In the genomic region with DNA sequence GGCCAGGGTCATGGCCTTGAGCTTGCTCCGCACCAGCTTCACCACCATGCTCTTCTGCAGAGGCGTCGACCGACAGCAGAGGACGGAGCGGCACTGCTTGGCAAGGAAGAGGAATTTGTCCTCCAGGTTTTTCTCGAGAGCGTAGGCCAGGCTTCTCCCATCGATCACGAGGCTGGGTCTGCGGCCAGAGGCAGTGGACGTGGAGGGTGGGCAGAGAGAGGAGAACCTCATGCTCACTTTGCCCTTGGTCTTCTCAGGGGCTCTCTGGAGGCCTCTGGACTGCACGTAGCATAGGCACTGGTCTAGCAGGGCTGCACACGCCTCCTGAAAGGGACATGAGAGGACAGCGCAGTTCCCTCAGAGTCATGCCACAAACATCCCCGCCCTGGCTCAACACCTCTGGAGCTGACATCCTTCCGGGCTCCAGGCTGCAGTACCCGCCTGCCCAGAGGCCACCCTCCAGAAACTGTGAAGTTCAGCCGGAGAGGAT, we compare ENCODE assay signal across 16 cellular contexts.
DNase-seq lines count a peak whose midpoint lies in the region; ATAC-seq, FAIRE-seq and TF ChIP-seq lines count a peak whose summit lies in the region.
"Had no signal": no experiment of that assay in that cellular context is flagged by ENCODE, and none has a peak within 500 bp of the region (broad histone marks: within the 10 kb centered on the region; RNA-seq: fewer than 3 reads in every experiment).

No MANE protein-coding gene starts in this region.

- 95% methylated on average over 19 of the region's 19 CpGs; no CpG with 5 or more reads in 1 of the 2 experiments for WGBS in H1 (ENCODE audit: extremely low coverage in 1 of 2, insufficient coverage in 1 of 2, insufficient read length in 1 of 2, insufficient replicate concordance in 2 of 2, low coverage in 1 of 2, low lambda C conversion rate in 2 of 2, missing lambda C conversion rate in 1 of 2), 2 experiments

- H2BK20ac ChIP-seq in H1 (ENCODE audit: low read length): peak overlapping the region; percentile 92; the same call in 1 of the 2 replicates

- H3K18ac ChIP-seq in H1 (ENCODE audit: extremely low read depth, low read length): no peak overlapping the region

- H3K4ac ChIP-seq in H1 (replicated peaks; ENCODE audit: insufficient read length, low read depth, low read length): no peak overlapping the region

- H3K23me2 ChIP-seq in H1 (ENCODE audit: low read depth, low read length): no peaks in the 10 kb centered on the region

- H3K27me3 ChIP-seq in right atrium auricular region (no peaks in the 10 kb centered on the region), H1 (replicated peaks in 1 of 4; ENCODE audit: control insufficient read depth in 3 of 4, extremely low read depth in 1 of 4, insufficient read depth in 3 of 4, low read length in 3 of 4) (no peaks in the 10 kb centered on the region), upper lobe of right lung (no peaks in the 10 kb centered on the region), HAP-1 (ENCODE audit: low read depth) (no peaks in the 10 kb centered on the region)

- H3K4me3 ChIP-seq in right atrium auricular region: no peak overlapping the region
- H3K4me3 ChIP-seq in H1 (ENCODE audit: extremely low read depth in 1 of 4, insufficient read depth in 2 of 4, low read depth in 3 of 4, low read length in 4 of 4): no peak overlapping the region
- H3K4me3 ChIP-seq in upper lobe of right lung: no peak overlapping the region
- no peak overlapping the region for H3K4me3 ChIP-seq in HAP-1

- intact Hi-C loops in cardiac septum (cut with DNase I) (loop anchor here (5.0 to 10.0 kb wide), 2 partner anchors 240 to 1172 kb away; partner anchors contain the start of gene GABRA5), sciatic nerve (cut with DNase I) (no loop called here), upper lobe of right lung (cut with DNase I) (no loop called here)

- H3K36me3 Mint-ChIP-seq in type B pancreatic cell: no peaks in the 10 kb centered on the region

- H3K9me3 ChIP-seq in right atrium auricular region (no peaks in the 10 kb centered on the region), H1 (ENCODE audit: insufficient read depth in 2 of 2, low read depth in 1 of 2, low read length in 1 of 2) (no peaks in the 10 kb centered on the region), upper lobe of right lung (no peaks in the 10 kb centered on the region), HAP-1 (no peaks in the 10 kb centered on the region)

- H3K4me1 ChIP-seq in right atrium auricular region (no peaks in the 10 kb centered on the region), H1 (replicated peaks in 1 of 4; ENCODE audit: control insufficient read depth in 3 of 4, insufficient read depth in 4 of 4, low read length in 3 of 4) (peaks cover 0 to 10% (median 3%) of the 10 kb centered on the region in 4 experiments; a peak in 6 of 7 replicates), upper lobe of right lung (no peaks in the 10 kb centered on the region), HAP-1 (no peaks in the 10 kb centered on the region)

- no peak overlapping the region for H3K14ac ChIP-seq in H1 (ENCODE audit: insufficient read length)

- CTCF ChIA-PET in H1 (lab: Charles Lee; ENCODE audit: partially characterized antibody): interaction anchor here (0.6 to 4.2 kb wide), 14 partner anchors 10 to 891 kb away, joined by 3 to 26 read pairs (median 4); no protein-coding TSS in a partner anchor

- H2BK12ac ChIP-seq in H1 (ENCODE audit: low read depth, low read length): peak overlapping the region; percentile 35; the same call in 1 of the 2 replicates

- H3K27ac ChIP-seq in right atrium auricular region (no peak overlapping the region), H1 (ENCODE audit: low read depth, low read length) (no peak overlapping the region), upper lobe of right lung (no peak overlapping the region)
- H3K27ac ChIP-seq: HL-60 had no signal

- no peak overlapping the region for H3K23ac ChIP-seq in H1 (ENCODE audit: insufficient read length)

- H3K36me3 ChIP-seq in right atrium auricular region (no peaks in the 10 kb centered on the region), H1 (ENCODE audit: control insufficient read depth in 2 of 4, insufficient read depth in 4 of 4, low read length in 3 of 4) (no peaks in the 10 kb centered on the region), upper lobe of right lung (peaks cover 15% of the 10 kb centered on the region), HAP-1 (replicated peaks) (peaks cover 17% of the 10 kb centered on the region)

- no peaks in the 10 kb centered on the region for H3K9me3 Mint-ChIP-seq in type B pancreatic cell
- H3K9me3 Mint-ChIP-seq: CD4-positive, alpha-beta T cell had no signal

- H4K20me1 ChIP-seq in H1 (replicated peaks in 1 of 2; ENCODE audit: control insufficient read depth in 1 of 2, insufficient read depth in 2 of 2, low read length in 2 of 2): no peaks in the 10 kb centered on the region

- H4K5ac ChIP-seq in H1 (ENCODE audit: insufficient read length, low read depth, low read length): no peak overlapping the region

- H3K79me2 ChIP-seq in H1 (ENCODE audit: control insufficient read depth in 1 of 2, insufficient read depth in 2 of 2, low read length in 2 of 2): no peaks in the 10 kb centered on the region

- H3K4me2 ChIP-seq in H1 (ENCODE audit: insufficient read depth in 1 of 2, low read depth in 2 of 2, low read length in 2 of 2): no peak overlapping the region

- TF ChIP-seq RAD21 in H1 (IDR thresholded peaks at IDR 0.05 in 1 of 2, conservative IDR thresholded peaks at IDR 0.05 in 1 of 2; ENCODE audit: low read depth in 2 of 2, low read length in 2 of 2): no peak

- peaks cover 3% of the 10 kb centered on the region for H3K27me3 Mint-ChIP-seq in type B pancreatic cell
- H3K27me3 Mint-ChIP-seq: B cell; CD4-positive, alpha-beta T cell had no signal

- no peak overlapping the region for H3K9ac ChIP-seq in H1 (replicated peaks in 1 of 4; ENCODE audit: extremely low read depth in 1 of 4, low read depth in 3 of 4, low read length in 3 of 4)

- ATAC-seq in sciatic nerve (no peak), upper lobe of right lung (no peak), GM21825 (IDR thresholded peaks at IDR 0.05; ENCODE audit: unreplicated experiment) (no peak)

- H3K56ac ChIP-seq in H1 (replicated peaks; ENCODE audit: insufficient read length, low read depth, low read length): no peak overlapping the region

- H4K8ac ChIP-seq in H1 (ENCODE audit: extremely low read depth, insufficient read depth, low read length): no peak overlapping the region

- H3K79me1 ChIP-seq in H1 (ENCODE audit: low read depth, low read length): no peaks in the 10 kb centered on the region

- H3K27ac Mint-ChIP-seq in type B pancreatic cell: no peak overlapping the region
- H3K27ac Mint-ChIP-seq: B cell; CD4-positive, alpha-beta T cell had no signal

- no peak overlapping the region for H2BK15ac ChIP-seq in H1 (ENCODE audit: low read length)

- no peak for TF ChIP-seq EP300 in H1 (IDR thresholded peaks at IDR 0.05; ENCODE audit: borderline replicate concordance in 1 of 2, low read depth in 2 of 2, low read length in 2 of 2)

- H3K4me3 Mint-ChIP-seq in type B pancreatic cell: no peak overlapping the region
- H3K4me3 Mint-ChIP-seq: B cell; CD4-positive, alpha-beta T cell had no signal

- 0 out of 2 replicates have a peak overlapping the region, but pooled peaks have one; percentile 32 for H2AK5ac ChIP-seq in H1 (ENCODE audit: low read depth, low read length)

- peak overlapping the region; percentile 41; the same call in 1 of the 2 replicates for H2BK5ac ChIP-seq in H1 (ENCODE audit: low read depth, low read length)

- no peak for FAIRE-seq in H1 (lab: Jason Lieb, UNC)
- FAIRE-seq: A204.1, GM18507 had no signal

- H4K91ac ChIP-seq in H1 (replicated peaks; ENCODE audit: insufficient read length, low read length): no peak overlapping the region

- TF ChIP-seq POLR2A in H1 (IDR thresholded peaks at IDR 0.05; ENCODE audit: control extremely low read depth in 1 of 2, low read depth in 2 of 2, low read length in 2 of 2): no peak

- POLR2A ChIA-PET in H1 (lab: Charles Lee; ENCODE audit: partially characterized antibody): no interaction called here

- DNase-seq in cardiac septum (ENCODE audit: low spot score) (peak; percentile 49), right atrium auricular region (ENCODE audit: low spot score) (no peak), H1 (ENCODE audit: low read depth in 1 of 2, low spot score in 2 of 2) (no peak), sciatic nerve (ENCODE audit: low spot score) (peak; percentile 31), upper lobe of right lung (peak; percentile 47), HAP-1 (ENCODE audit: low spot score in 2 of 2) (no peak), type B pancreatic cell (ENCODE audit: extremely low spot score, unreplicated experiment) (no peak)
- DNase-seq: C1 segment of cervical spinal cord; Calu3; CD4-positive, alpha-beta T cell; DMS 273 treated with DMSO at 0.1 percent for 48 hours had no signal

- in situ Hi-C loops in HAP-1 (cut with MboI; ENCODE audit: low sequenced_read_pairs): no loop called here

- no peak overlapping the region for H2AFZ ChIP-seq in H1 (ENCODE audit: low read length)

- no peak for TF ChIP-seq CTCF in right atrium auricular region (IDR thresholded peaks at IDR 0.05)
- TF ChIP-seq CTCF in H1 (IDR thresholded peaks at IDR 0.05; ENCODE audit: control extremely low read depth in 1 of 3, insufficient read depth in 1 of 3, low read depth in 1 of 3, low read length in 3 of 3): no peak
- TF ChIP-seq CTCF in upper lobe of right lung (IDR thresholded peaks at IDR 0.05): no peak
- no peak for TF ChIP-seq CTCF in type B pancreatic cell (conservative IDR thresholded peaks at IDR 0.05)

- H3K4me1 Mint-ChIP-seq in type B pancreatic cell (ENCODE audit: unreplicated experiment): no peaks in the 10 kb centered on the region
- H3K4me1 Mint-ChIP-seq: B cell had no signal

- no peak overlapping the region for H2BK120ac ChIP-seq in H1 (replicated peaks; ENCODE audit: low read depth, low read length)

TF ChIP-seq in H1, 55 proteins besides CTCF, POLR2A, EP300 and RAD21 (continues in another document):
- TF ChIP-seq BRCA1 (IDR thresholded peaks at IDR 0.05; ENCODE audit: low read depth, low read length): no peak
- no peak for TF ChIP-seq SIN3A (conservative IDR thresholded peaks at IDR 0.05 in 1 of 2, IDR thresholded peaks at IDR 0.05 in 1 of 2; ENCODE audit: low read depth in 1 of 2, low read length in 2 of 2)
- TF ChIP-seq YY1 (IDR thresholded peaks at IDR 0.05; ENCODE audit: low read depth, low read length): no peak
- TF ChIP-seq SIX5 (IDR thresholded peaks at IDR 0.05; ENCODE audit: low read depth, low read length): no peak
- TF ChIP-seq USF2 (IDR thresholded peaks at IDR 0.05; ENCODE audit: low read length): no peak
- no peak for TF ChIP-seq GABPA (IDR thresholded peaks at IDR 0.05; ENCODE audit: borderline replicate concordance, insufficient read depth, low read length)
- TF ChIP-seq GTF2F1 (IDR thresholded peaks at IDR 0.05; ENCODE audit: borderline replicate concordance, low read depth, low read length): no peak

Comparison
In these comparisons a context has a peak if more than half of its experiments do, and no peak if none do; other contexts are left out.
1. DNase-seq: peak in cardiac septum (single experiment), sciatic nerve (single experiment) and upper lobe of right lung (single experiment); none in right atrium auricular region (single experiment), H1 (0 of 2), HAP-1 (0 of 2) and type B pancreatic cell (single experiment).